In the genomic region with DNA sequence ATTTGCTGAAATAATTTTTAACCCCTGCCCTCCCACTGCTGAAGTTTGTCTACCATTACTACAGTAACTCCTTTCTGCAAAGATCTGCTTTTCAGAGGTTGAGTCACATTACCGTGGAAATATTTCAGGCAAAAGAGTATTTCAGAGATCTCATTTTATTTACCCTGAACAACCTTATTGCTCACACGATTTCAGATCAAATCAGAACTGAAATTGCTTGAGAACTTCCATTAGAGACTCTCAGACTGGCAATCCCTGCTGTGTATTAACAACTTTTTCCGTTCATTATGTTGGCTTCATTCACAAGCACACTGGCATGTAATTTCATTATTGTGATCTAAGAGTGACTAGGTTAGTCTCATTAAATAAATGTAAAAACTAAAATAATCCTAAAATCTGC, we compare ENCODE assay signal across 21 cellular contexts. TPM values are rescaled to one million over a fixed set of nuclear protein-coding genes. Genes with fewer than 3 reads are reported as not detected.
"Had no signal": no experiment of that assay in that cellular context is flagged by ENCODE, and none has a peak within 500 bp of the region (broad histone marks: within the 10 kb centered on the region; RNA-seq: fewer than 3 reads in every experiment).

No MANE protein-coding gene starts in this region.

- H3K27ac ChIP-seq: adrenal gland, ascending aorta, dorsolateral prefrontal cortex, esophagus squamous epithelium, gastrocnemius medialis, upper lobe of right lung had no signal

- H3K4me3 Mint-ChIP-seq: natural killer cell, T-helper 17 cell had no signal

- H3K27me3 Mint-ChIP-seq: progenitor cell of endocrine pancreas had no signal

- H3K36me3 Mint-ChIP-seq: natural killer cell had no signal

- H3K4me1 Mint-ChIP-seq: natural killer cell, T-helper 17 cell had no signal

- H3K4me3 ChIP-seq: adrenal gland, ascending aorta, dorsolateral prefrontal cortex, esophagus squamous epithelium, gastrocnemius medialis, thyroid gland, upper lobe of right lung had no signal

- H3K9me3 ChIP-seq: ascending aorta, esophagus squamous epithelium, gastrocnemius medialis, thyroid gland, upper lobe of right lung had no signal

- DNase-seq: activated CD4-positive, alpha-beta T cell treated with anti-CD3 and anti-CD28 coated beads, Interleukin-2, amount 50 U/mL, for 1 hour; activated CD4-positive, CD25-positive, alpha-beta regulatory T cell; activated naive CD4-positive, alpha-beta T cell treated with anti-CD3 and anti-CD28 coated beads, Interleukin-2, amount 50 U/mL, for 16 hours; adrenal gland; central memory CD4-positive, alpha-beta T cell; dorsolateral prefrontal cortex; esophagus squamous epithelium; gastrocnemius medialis; hippocampal formation; left ventricle myocardium superior; mammary epithelial cell; natural killer cell; retina; stimulated activated CD4-positive, alpha-beta T cell treated with anti-CD3 and anti-CD28 coated beads, Interleukin-2, amount 100 ng/mL, for 48 hours; stimulated activated CD8-positive, alpha-beta memory T cell treated with anti-CD3 and anti-CD28 coated beads, Interleukin-4, amount 100 ng/mL, for 48 hours; stimulated activated naive CD4-positive, alpha-beta T cell; T-helper 17 cell; thyroid gland; upper lobe of right lung had no signal

- H3K36me3 ChIP-seq: adrenal gland, ascending aorta, esophagus squamous epithelium, gastrocnemius medialis, thyroid gland, upper lobe of right lung had no signal

- H3K27me3 ChIP-seq: ascending aorta, dorsolateral prefrontal cortex, thyroid gland had no signal

- H3K27ac Mint-ChIP-seq: natural killer cell, progenitor cell of endocrine pancreas, T-helper 17 cell had no signal

- ATAC-seq: gastrocnemius medialis, left ventricle myocardium superior, natural killer cell, T-helper 17 cell, upper lobe of right lung had no signal

- H3K4me1 ChIP-seq: adrenal gland, ascending aorta, esophagus squamous epithelium, gastrocnemius medialis, upper lobe of right lung had no signal

- H3K9me3 Mint-ChIP-seq: natural killer cell had no signal

RNA-seq across cellular contexts. Expression of gene OLFML2A, which starts 21.9 kb away (rescaled TPM):
- total RNA-seq: natural killer cell, T-helper 17 cell had no signal
